22 cellular contexts compared by ENCODE assay signal in genomic region chr3:73536336-73536895, GRCh38.
"Had no signal": no experiment of that assay in that cellular context is flagged by ENCODE, and none has a peak within 500 bp of the region (broad histone marks: within the 10 kb centered on the region; RNA-seq: fewer than 3 reads in every experiment).

No MANE protein-coding gene starts in this region.

- H3K9me3 Mint-ChIP-seq: activated T-helper 2 cell treated with anti-CD3 and anti-CD28 coated beads, Interferon-gamma antibody, Interleukin-2, Interleukin-4, amounts not matched to agents 10 μg/mL and 5 μg/mL and 100 μg/mL, durations not matched to agents 14 hours and 24 hours and 36 hours; stimulated activated naive CD8-positive, alpha-beta T cell treated with anti-CD3 and anti-CD28 coated beads, Interleukin-15, amount 100 ng/mL, for 72 hours had no signal

- H3K4me1 Mint-ChIP-seq: activated CD4-positive, alpha-beta T cell treated with anti-CD3 and anti-CD28 coated beads for 36 hours; activated naive CD8-positive, alpha-beta T cell treated with anti-CD3 and anti-CD28 coated beads, Interleukin-2, amount 10 ng/mL, durations not matched to agents 7 days and 5 days; central memory CD8-positive, alpha-beta T cell; memory B cell; naive thymus-derived CD8-positive, alpha-beta T cell; stimulated activated effector memory CD8-positive, alpha-beta T cell treated with anti-CD3 and anti-CD28 coated beads, Interleukin-12 subunit alpha, Interleukin-12 subunit beta, amount 100 ng/mL, for 72 hours; stimulated activated naive CD8-positive, alpha-beta T cell treated with anti-CD3 and anti-CD28 coated beads, Interleukin-15, amount 100 ng/mL, for 72 hours had no signal

- DNase-seq: activated CD4-positive, alpha-beta T cell treated with anti-CD3 and anti-CD28 coated beads for 36 hours; activated CD4-positive, alpha-beta T cell treated with anti-CD3 and anti-CD28 coated beads, Interleukin-2, amount 50 U/mL, for 4 hours; activated CD8-positive, alpha-beta memory T cell treated with anti-CD3 and anti-CD28 coated beads, Interleukin-2, amount 50 U/mL, for 48 hours; activated naive CD4-positive, alpha-beta T cell treated with Interleukin-2 at 50 U/mL for 16 hours; activated naive CD8-positive, alpha-beta T cell treated with anti-CD3 and anti-CD28 coated beads, Interleukin-2, amount 10 ng/mL, durations not matched to agents 7 days and 5 days; activated T-cell treated with anti-CD3 and anti-CD28 coated beads, Interleukin-2, amount 50 U/mL, for 4 hours; amniotic stem cell; effector memory CD4-positive, alpha-beta T cell; heart right ventricle; islet precursor cell; left cardiac atrium; naive thymus-derived CD8-positive, alpha-beta T cell; stimulated activated CD4-positive, alpha-beta T cell treated with anti-CD3 and anti-CD28 coated beads, Interleukin-2, amount 100 ng/mL, for 24 hours; stimulated activated naive CD8-positive, alpha-beta T cell treated with anti-CD3 and anti-CD28 coated beads, Interleukin-15, amount 100 ng/mL, for 72 hours; T-helper 1 cell; tibial artery had no signal

- H3K27ac Mint-ChIP-seq: activated CD4-positive, alpha-beta T cell treated with anti-CD3 and anti-CD28 coated beads for 36 hours; activated naive CD8-positive, alpha-beta T cell treated with anti-CD3 and anti-CD28 coated beads, Interleukin-2, amount 10 ng/mL, durations not matched to agents 7 days and 5 days; activated T-helper 2 cell treated with anti-CD3 and anti-CD28 coated beads, Interferon-gamma antibody, Interleukin-2, Interleukin-4, amounts not matched to agents 10 μg/mL and 5 μg/mL and 100 μg/mL, durations not matched to agents 14 hours and 24 hours and 36 hours; memory B cell; naive thymus-derived CD8-positive, alpha-beta T cell; stimulated activated effector memory CD8-positive, alpha-beta T cell treated with anti-CD3 and anti-CD28 coated beads, Interleukin-12 subunit alpha, Interleukin-12 subunit beta, amount 100 ng/mL, for 72 hours; stimulated activated naive CD8-positive, alpha-beta T cell treated with anti-CD3 and anti-CD28 coated beads, Interleukin-15, amount 100 ng/mL, for 72 hours; WTC11 had no signal

- H3K36me3 Mint-ChIP-seq: activated naive CD8-positive, alpha-beta T cell treated with anti-CD3 and anti-CD28 coated beads, Interleukin-2, amount 10 ng/mL, durations not matched to agents 7 days and 5 days; memory B cell; naive thymus-derived CD8-positive, alpha-beta T cell; stimulated activated effector memory CD8-positive, alpha-beta T cell treated with anti-CD3 and anti-CD28 coated beads, Interleukin-12 subunit alpha, Interleukin-12 subunit beta, amount 100 ng/mL, for 72 hours; WTC11 had no signal

- H3K36me3 ChIP-seq: breast epithelium, heart right ventricle, tibial artery had no signal

- H3K4me3 Mint-ChIP-seq: activated CD4-positive, alpha-beta T cell treated with anti-CD3 and anti-CD28 coated beads for 36 hours; activated naive CD8-positive, alpha-beta T cell treated with anti-CD3 and anti-CD28 coated beads, Interleukin-2, amount 10 ng/mL, durations not matched to agents 7 days and 5 days; activated T-cell treated with anti-CD3 and anti-CD28 coated beads, Interleukin-2, amount 50 U/mL, for 4 hours; central memory CD8-positive, alpha-beta T cell; memory B cell; naive thymus-derived CD8-positive, alpha-beta T cell; stimulated activated effector memory CD8-positive, alpha-beta T cell treated with anti-CD3 and anti-CD28 coated beads, Interleukin-12 subunit alpha, Interleukin-12 subunit beta, amount 100 ng/mL, for 72 hours; stimulated activated naive CD8-positive, alpha-beta T cell treated with anti-CD3 and anti-CD28 coated beads, Interleukin-15, amount 100 ng/mL, for 72 hours; WTC11 had no signal

- H3K9me3 ChIP-seq: breast epithelium, heart right ventricle, tibial artery had no signal

- H3K27me3 Mint-ChIP-seq: activated naive CD8-positive, alpha-beta T cell treated with anti-CD3 and anti-CD28 coated beads, Interleukin-2, amount 10 ng/mL, durations not matched to agents 7 days and 5 days; central memory CD8-positive, alpha-beta T cell; stimulated activated naive CD8-positive, alpha-beta T cell treated with anti-CD3 and anti-CD28 coated beads, Interleukin-15, amount 100 ng/mL, for 72 hours had no signal

- H3K27me3 ChIP-seq: breast epithelium, heart right ventricle, tibial artery had no signal

- H3K4me3 ChIP-seq: breast epithelium, heart right ventricle, tibial artery had no signal

- H3K27ac ChIP-seq: breast epithelium, heart right ventricle, tibial artery had no signal
